In the genomic region with DNA sequence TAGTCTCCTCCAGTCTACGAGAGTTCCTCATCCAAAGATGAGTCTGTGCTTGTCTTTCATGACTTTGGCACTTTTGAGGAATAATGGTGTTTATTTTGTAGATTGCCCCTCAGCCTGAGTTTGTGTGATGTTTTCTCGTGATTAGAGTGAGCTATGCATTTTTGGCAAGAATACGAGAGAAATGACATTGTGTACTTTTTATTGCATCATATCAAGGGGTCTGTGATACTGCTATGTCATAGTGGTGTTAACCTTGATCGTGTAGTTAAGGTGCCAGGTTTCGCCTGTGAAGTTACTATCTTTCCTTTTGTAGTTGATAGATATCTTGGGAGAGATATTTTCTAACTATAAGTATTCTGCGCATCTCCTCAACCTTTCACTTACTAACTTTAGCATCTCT, we compare ENCODE assay signal across 3 cellular contexts.
TF ChIP-seq lines count a peak whose summit lies in the region.

No MANE protein-coding gene starts in this region.

TF ChIP-seq in HepG2, 621 proteins besides CTCF, POLR2A, EP300 and RAD21:
- TF ChIP-seq KLF13 (CRISPR knock-in tag; IDR thresholded peaks at IDR 0.05), result no peak
- TF ChIP-seq ZNF569 (CRISPR knock-in tag; IDR thresholded peaks at IDR 0.05; ENCODE audit: borderline replicate concordance), result no peak
- TF ChIP-seq ZFP1 (CRISPR knock-in tag; IDR thresholded peaks at IDR 0.05), result no peak
- TF ChIP-seq, protein P1, sequence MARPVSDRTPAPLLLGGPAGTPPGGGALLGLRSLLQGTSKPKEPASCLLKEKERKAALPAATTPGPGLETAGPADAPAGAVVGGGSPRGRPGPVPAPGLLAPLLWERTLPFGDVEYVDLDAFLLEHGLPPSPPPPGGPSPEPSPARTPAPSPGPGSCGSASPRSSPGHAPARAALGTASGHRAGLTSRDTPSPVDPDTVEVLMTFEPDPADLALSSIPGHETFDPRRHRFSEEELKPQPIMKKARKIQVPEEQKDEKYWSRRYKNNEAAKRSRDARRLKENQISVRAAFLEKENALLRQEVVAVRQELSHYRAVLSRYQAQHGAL (CRISPR knock-in tag; IDR thresholded peaks at IDR 0.05; ENCODE audit: not compliant biosample characterization), result no peak
- TF ChIP-seq, protein P2, sequence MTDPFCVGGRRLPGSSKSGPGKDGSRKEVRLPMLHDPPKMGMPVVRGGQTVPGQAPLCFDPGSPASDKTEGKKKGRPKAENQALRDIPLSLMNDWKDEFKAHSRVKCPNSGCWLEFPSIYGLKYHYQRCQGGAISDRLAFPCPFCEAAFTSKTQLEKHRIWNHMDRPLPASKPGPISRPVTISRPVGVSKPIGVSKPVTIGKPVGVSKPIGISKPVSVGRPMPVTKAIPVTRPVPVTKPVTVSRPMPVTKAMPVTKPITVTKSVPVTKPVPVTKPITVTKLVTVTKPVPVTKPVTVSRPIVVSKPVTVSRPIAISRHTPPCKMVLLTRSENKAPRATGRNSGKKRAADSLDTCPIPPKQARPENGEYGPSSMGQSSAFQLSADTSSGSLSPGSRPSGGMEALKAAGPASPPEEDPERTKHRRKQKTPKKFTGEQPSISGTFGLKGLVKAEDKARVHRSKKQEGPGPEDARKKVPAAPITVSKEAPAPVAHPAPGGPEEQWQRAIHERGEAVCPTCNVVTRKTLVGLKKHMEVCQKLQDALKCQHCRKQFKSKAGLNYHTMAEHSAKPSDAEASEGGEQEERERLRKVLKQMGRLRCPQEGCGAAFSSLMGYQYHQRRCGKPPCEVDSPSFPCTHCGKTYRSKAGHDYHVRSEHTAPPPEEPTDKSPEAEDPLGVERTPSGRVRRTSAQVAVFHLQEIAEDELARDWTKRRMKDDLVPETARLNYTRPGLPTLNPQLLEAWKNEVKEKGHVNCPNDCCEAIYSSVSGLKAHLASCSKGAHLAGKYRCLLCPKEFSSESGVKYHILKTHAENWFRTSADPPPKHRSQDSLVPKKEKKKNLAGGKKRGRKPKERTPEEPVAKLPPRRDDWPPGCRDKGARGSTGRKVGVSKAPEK (CRISPR knock-in tag; IDR thresholded peaks at IDR 0.05; ENCODE audit: borderline replicate concordance), result no peak
- TF ChIP-seq, protein P3, sequence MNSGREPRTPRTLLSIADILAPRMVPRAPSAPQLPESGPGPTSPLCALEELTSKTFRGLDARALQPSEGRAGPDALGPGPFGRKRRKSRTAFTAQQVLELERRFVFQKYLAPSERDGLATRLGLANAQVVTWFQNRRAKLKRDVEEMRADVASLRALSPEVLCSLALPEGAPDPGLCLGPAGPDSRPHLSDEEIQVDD (CRISPR knock-in tag; IDR thresholded peaks at IDR 0.05; ENCODE audit: borderline replicate concordance), result no peak
- TF ChIP-seq CEBPB (IDR thresholded peaks at IDR 0.05; ENCODE audit: borderline replicate concordance, low read depth, low read length), result peak; percentile 40; the same call in 1 of the 2 replicates
- no peak for TF ChIP-seq ZNF589 (CRISPR knock-in tag; conservative IDR thresholded peaks at IDR 0.05)
TF ChIP-seq in HepG2: peak in this region for 1.

TF ChIP-seq in IMR-90, 13 proteins besides CTCF, POLR2A, EP300 and RAD21:
- peak; percentile 68 for TF ChIP-seq CEBPB (IDR thresholded peaks at IDR 0.05; ENCODE audit: low read depth, low read length)
- TF ChIP-seq, protein P4, sequence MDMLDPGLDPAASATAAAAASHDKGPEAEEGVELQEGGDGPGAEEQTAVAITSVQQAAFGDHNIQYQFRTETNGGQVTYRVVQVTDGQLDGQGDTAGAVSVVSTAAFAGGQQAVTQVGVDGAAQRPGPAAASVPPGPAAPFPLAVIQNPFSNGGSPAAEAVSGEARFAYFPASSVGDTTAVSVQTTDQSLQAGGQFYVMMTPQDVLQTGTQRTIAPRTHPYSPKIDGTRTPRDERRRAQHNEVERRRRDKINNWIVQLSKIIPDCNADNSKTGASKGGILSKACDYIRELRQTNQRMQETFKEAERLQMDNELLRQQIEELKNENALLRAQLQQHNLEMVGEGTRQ (IDR thresholded peaks at IDR 0.05; ENCODE audit: low read depth, low read length), result no peak

TF ChIP-seq in K562, 482 proteins besides CTCF, POLR2A, EP300 and RAD21:
- TF ChIP-seq, protein P5, sequence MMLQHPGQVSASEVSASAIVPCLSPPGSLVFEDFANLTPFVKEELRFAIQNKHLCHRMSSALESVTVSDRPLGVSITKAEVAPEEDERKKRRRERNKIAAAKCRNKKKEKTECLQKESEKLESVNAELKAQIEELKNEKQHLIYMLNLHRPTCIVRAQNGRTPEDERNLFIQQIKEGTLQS (IDR thresholded peaks at IDR 0.05), result peak; percentile 62
- TF ChIP-seq, protein P5 (CRISPR knock-in tag; conservative IDR thresholded peaks at IDR 0.05), result no peak
- TF ChIP-seq CEBPG (CRISPR knock-in tag; IDR thresholded peaks at IDR 0.05) (no peak), CEBPG (tag; conservative IDR thresholded peaks at IDR 0.05 in 1 of 2, IDR thresholded peaks at IDR 0.05 in 1 of 2) (peak; percentile 45 to 62; a peak in 3 of 4 replicates), CAMTA2 (CRISPR knock-in tag; conservative IDR thresholded peaks at IDR 0.05) (no peak), CEBPB (tag; IDR thresholded peaks at IDR 0.05) (0 out of 2 replicates have a peak, but pooled peaks have one; percentile 45)
